17 cellular contexts compared by ENCODE assay signal in genomic region chr5:61431923-61432620, GRCh38.
DNase-seq lines count a peak whose midpoint lies in the region; ATAC-seq and TF ChIP-seq lines count a peak whose summit lies in the region.
"Had no signal": no experiment of that assay in that cellular context is flagged by ENCODE, and none has a peak within 500 bp of the region (broad histone marks: within the 10 kb centered on the region; RNA-seq: fewer than 3 reads in every experiment).

No MANE protein-coding gene starts in this region.

- H3K4me1 ChIP-seq in GM23338 (ENCODE audit: insufficient read depth) (peaks cover 29% of the 10 kb centered on the region), fibroblast of lung (ENCODE audit: control insufficient read depth, extremely low read depth, insufficient read depth, low read length) (no peaks in the 10 kb centered on the region), ovary (ENCODE audit: insufficient read depth) (peaks cover 4% of the 10 kb centered on the region)
- H3K4me1 ChIP-seq: testis had no signal

- H3K27ac Mint-ChIP-seq in GM23338 (peak overlapping the region; percentile 39; the same call in 1 of the 2 replicates), chondrocyte (ENCODE audit: unreplicated experiment) (no peak overlapping the region)
- H3K27ac Mint-ChIP-seq: activated CD4-positive, alpha-beta T cell treated with anti-CD3 and anti-CD28 coated beads for 36 hours; activated T-cell treated with anti-CD3 and anti-CD28 coated beads, Interleukin-2, amount 50 U/mL, for 24 hours; IgD-negative memory B cell; memory B cell had no signal

- H3K9me3 Mint-ChIP-seq in GM23338 = no peaks in the 10 kb centered on the region
- no peaks in the 10 kb centered on the region for H3K9me3 Mint-ChIP-seq in chondrocyte (ENCODE audit: low read depth)
- H3K9me3 Mint-ChIP-seq: IgD-negative memory B cell had no signal

- intact Hi-C loops in ovary (cut with DNase I) = no loop called here

- no peaks in the 10 kb centered on the region for H3K27me3 ChIP-seq in GM23338 (ENCODE audit: insufficient read depth)
- no peaks in the 10 kb centered on the region for H3K27me3 ChIP-seq in fibroblast of lung (ENCODE audit: control insufficient read depth, insufficient read depth, low read length)
- no peaks in the 10 kb centered on the region for H3K27me3 ChIP-seq in ovary
- H3K27me3 ChIP-seq: testis had no signal

- no peak overlapping the region for H3K9ac ChIP-seq in SK-N-MC (ENCODE audit: insufficient read length)
- H3K9ac ChIP-seq in fibroblast of lung (ENCODE audit: insufficient read depth, low read length) = no peak overlapping the region

- H3K9me3 ChIP-seq in SK-N-MC (ENCODE audit: low read depth, low read length) (no peaks in the 10 kb centered on the region; the same call in 1 of the 2 replicates), fibroblast of lung (ENCODE audit: control insufficient read depth, insufficient read depth, low read depth, low read length) (no peaks in the 10 kb centered on the region), ovary (no peaks in the 10 kb centered on the region)
- H3K9me3 ChIP-seq: testis had no signal

- H3K27ac ChIP-seq in GM23338 (ENCODE audit: low read depth) = peak overlapping the region; percentile 42
- H3K27ac ChIP-seq in SK-N-MC = peak overlapping the region; percentile 20; the same call in 1 of the 2 replicates
- H3K27ac ChIP-seq in fibroblast of lung (ENCODE audit: insufficient read depth, low read length) = no peak overlapping the region
- peak overlapping the region in 1 of 2 donors; percentile 45 for H3K27ac ChIP-seq in ovary
- H3K27ac ChIP-seq: testis had no signal

- peaks cover 29% of the 10 kb centered on the region for H3K4me1 Mint-ChIP-seq in GM23338
- peaks cover 18% of the 10 kb centered on the region for H3K4me1 Mint-ChIP-seq in chondrocyte (ENCODE audit: low read depth)

- ATAC-seq in GM23338 (no peak), HG03280 (IDR thresholded peaks at IDR 0.05; ENCODE audit: unreplicated experiment) (no peak), GM18511 (IDR thresholded peaks at IDR 0.05; ENCODE audit: unreplicated experiment) (no peak)
- ATAC-seq: activated CD4-positive, alpha-beta T cell treated with anti-CD3 and anti-CD28 coated beads for 36 hours had no signal

- H3K79me2 ChIP-seq in GM23338 (replicated peaks; ENCODE audit: insufficient read depth) (peaks cover 25% of the 10 kb centered on the region), fibroblast of lung (ENCODE audit: control insufficient read depth, insufficient read depth, low read length) (peaks cover 82% of the 10 kb centered on the region)

- no peaks in the 10 kb centered on the region; the same call in 1 of the 2 replicates for H4K20me1 ChIP-seq in GM23338 (replicated peaks; ENCODE audit: insufficient read depth)
- peaks cover 5% of the 10 kb centered on the region for H4K20me1 ChIP-seq in fibroblast of lung (ENCODE audit: control insufficient read depth, extremely low read depth, insufficient read depth, low read length)

- H3K36me3 ChIP-seq in GM23338 (ENCODE audit: insufficient read depth) (no peaks in the 10 kb centered on the region), SK-N-MC (ENCODE audit: insufficient read depth, low read length) (peaks cover 47% of the 10 kb centered on the region), fibroblast of lung (ENCODE audit: control insufficient read depth, insufficient read depth, low read length) (no peaks in the 10 kb centered on the region), ovary (no peaks in the 10 kb centered on the region)

- peak overlapping the region; percentile 50 for H3K4me2 ChIP-seq in GM23338
- H3K4me2 ChIP-seq in fibroblast of lung (ENCODE audit: extremely low read depth, insufficient read depth, low read length) = peak overlapping the region; percentile 40

- H3K27me3 Mint-ChIP-seq in GM23338 (ENCODE audit: insufficient read depth, low read depth, poor library complexity) = peaks cover 1% of the 10 kb centered on the region
- H3K27me3 Mint-ChIP-seq in chondrocyte (ENCODE audit: low read depth) = no peaks in the 10 kb centered on the region
- H3K27me3 Mint-ChIP-seq: activated CD4-positive, alpha-beta T cell treated with anti-CD3 and anti-CD28 coated beads for 36 hours; activated T-cell treated with anti-CD3 and anti-CD28 coated beads, Interleukin-2, amount 50 U/mL, for 24 hours; IgD-negative memory B cell; memory B cell had no signal

- 7 to 17% (median 9%) methylated on average over 6 of the region's 6 CpGs for WGBS in ovary, 3 donors

- no peak for TF ChIP-seq POLR2A in ovary (IDR thresholded peaks at IDR 0.05)

- no peak for DNase-seq in GM23338 (ENCODE audit: low spot score)
- DNase-seq in SK-N-MC (ENCODE audit: low read depth, low spot score) = no peak
- peak; percentile 41 to 76 for DNase-seq in fibroblast of lung (ENCODE audit: low read depth in 2 of 2)
- DNase-seq in ovary = peak in 3 of 5 donors; percentile 32 to 51 (median 37)
- no peak for DNase-seq in chondrocyte (ENCODE audit: low spot score)
- DNase-seq in dedifferentiated amniotic fluid mesenchymal stem cell (ENCODE audit: extremely low spot score) = no peak
- DNase-seq: activated CD4-positive, alpha-beta T cell treated with anti-CD3 and anti-CD28 coated beads for 36 hours; activated T-cell treated with anti-CD3 and anti-CD28 coated beads, Interleukin-2, amount 50 U/mL, for 24 hours; cortex of kidney; NCI-H510A treated with DMSO at 0.1 percent for 48 hours; RPMI8226; stimulated activated CD4-positive, alpha-beta T cell treated with anti-CD3 and anti-CD28 coated beads, Interleukin-15, amount 100 ng/mL, for 24 hours; testis had no signal

- H3K4me3 ChIP-seq in GM23338 (peak overlapping the region; percentile 20; the same call in 1 of the 2 replicates), SK-N-MC (no peak overlapping the region), fibroblast of lung (replicated peaks in 1 of 4; ENCODE audit: control extremely low read depth in 1 of 4, insufficient read depth in 1 of 4, low read depth in 3 of 4, low read length in 4 of 4) (no peak overlapping the region), ovary (no peak overlapping the region)
- H3K4me3 ChIP-seq: testis had no signal

- no peak overlapping the region for H2AFZ ChIP-seq in GM23338
- no peak overlapping the region for H2AFZ ChIP-seq in fibroblast of lung (ENCODE audit: low read length)

- H3K9me2 ChIP-seq in GM23338 (ENCODE audit: insufficient read depth) = no peaks in the 10 kb centered on the region

- TF ChIP-seq CTCF in GM23338 (conservative IDR thresholded peaks at IDR 0.05; ENCODE audit: low read depth in 2 of 2) (no peak), fibroblast of lung (conservative IDR thresholded peaks at IDR 0.05 in 1 of 2, IDR thresholded peaks at IDR 0.05 in 1 of 2; ENCODE audit: low read depth in 1 of 2, low read length in 2 of 2) (no peak), ovary (IDR thresholded peaks at IDR 0.05) (no peak), chondrocyte (IDR thresholded peaks at IDR 0.05) (no peak)

- H3K4me3 Mint-ChIP-seq in GM23338 (no peak overlapping the region), chondrocyte (ENCODE audit: unreplicated experiment) (no peak overlapping the region)
- H3K4me3 Mint-ChIP-seq: activated CD4-positive, alpha-beta T cell treated with anti-CD3 and anti-CD28 coated beads for 36 hours; activated T-cell treated with anti-CD3 and anti-CD28 coated beads, Interleukin-2, amount 50 U/mL, for 24 hours; memory B cell had no signal

- no peaks in the 10 kb centered on the region for H3F3A ChIP-seq in GM23338 (replicated peaks; ENCODE audit: low read depth)

- H3K36me3 Mint-ChIP-seq in GM23338 (ENCODE audit: low read depth) (0 out of 3 replicates have a peak, but pooled peaks cover 2% of the 10 kb centered on the region), chondrocyte (ENCODE audit: low read depth) (no peaks in the 10 kb centered on the region)

- TF ChIP-seq EP300 in ovary (IDR thresholded peaks at IDR 0.05) = no peak

TF ChIP-seq in GM23338, 12 proteins besides CTCF, POLR2A, EP300 and RAD21:
- no peak for TF ChIP-seq ZNF114 (CRISPR knock-in tag; IDR thresholded peaks at IDR 0.05)
- TF ChIP-seq ZNF331 (CRISPR knock-in tag; IDR thresholded peaks at IDR 0.05; ENCODE audit: low read depth) = no peak
- TF ChIP-seq ETS1 (IDR thresholded peaks at IDR 0.05) = no peak
- TF ChIP-seq CREB1 (CRISPR knock-in tag; IDR thresholded peaks at IDR 0.05; ENCODE audit: low read depth) = no peak
- no peak for TF ChIP-seq POLR2AphosphoS5 (IDR thresholded peaks at IDR 0.05; ENCODE audit: low read depth)
- TF ChIP-seq EZH2phosphoT487 (IDR thresholded peaks at IDR 0.05; ENCODE audit: unreplicated experiment) = no peak
- no peak for TF ChIP-seq JUNB (IDR thresholded peaks at IDR 0.05; ENCODE audit: unreplicated experiment)

Comparison
In these comparisons a context has a peak if more than half of its experiments do, and no peak if none do; other contexts are left out.
1. DNase-seq: peak in fibroblast of lung (2 of 2) and ovary (3 of 5); none in GM23338 (single experiment), SK-N-MC (single experiment), chondrocyte (single experiment) and dedifferentiated amniotic fluid mesenchymal stem cell (single experiment).